8 cellular contexts compared by ENCODE assay signal in genomic region chrX:46913710-46914109, GRCh38. TPM values are rescaled to one million over a fixed set of nuclear protein-coding genes. Genes with fewer than 3 reads are reported as not detected.
DNase-seq lines count a peak whose midpoint lies in the region; ATAC-seq and TF ChIP-seq lines count a peak whose summit lies in the region.

No MANE protein-coding gene starts in this region.

- H3K4me3 ChIP-seq in AG04450 (ENCODE audit: low read depth, low read length) (peak overlapping the region; percentile 68), HFF-Myc (replicated peaks; ENCODE audit: low read depth, low read length) (peak overlapping the region; percentile 60), iPS-18c (ENCODE audit: insufficient read depth, low read depth, low read length) (peak overlapping the region; percentile 79)

- H3K4me1 Mint-ChIP-seq in activated naive CD8-positive, alpha-beta T cell treated with anti-CD3 and anti-CD28 coated beads, Interleukin-2, amount 10 ng/mL, durations not matched to agents 7 days and 5 days: peaks cover 6% of the 10 kb centered on the region
- peaks cover 38% of the 10 kb centered on the region for H3K4me1 Mint-ChIP-seq in stimulated activated memory B cell treated with anti-CD40 and anti-IgM and Interleukin-4, amounts not matched to agents 10 μg/mL and 1 μg/mL and 100 μg/mL, for 72 hours

- no peaks in the 10 kb centered on the region for H3K9me3 Mint-ChIP-seq in activated naive CD8-positive, alpha-beta T cell treated with anti-CD3 and anti-CD28 coated beads, Interleukin-2, amount 10 ng/mL, durations not matched to agents 7 days and 5 days
- no peaks in the 10 kb centered on the region for H3K9me3 Mint-ChIP-seq in stimulated activated memory B cell treated with anti-CD40 and anti-IgM and Interleukin-4, amounts not matched to agents 10 μg/mL and 1 μg/mL and 100 μg/mL, for 72 hours

- H3K36me3 Mint-ChIP-seq in activated naive CD8-positive, alpha-beta T cell treated with anti-CD3 and anti-CD28 coated beads, Interleukin-2, amount 10 ng/mL, durations not matched to agents 7 days and 5 days: no peaks in the 10 kb centered on the region
- H3K36me3 Mint-ChIP-seq in stimulated activated memory B cell treated with anti-CD40 and anti-IgM and Interleukin-4, amounts not matched to agents 10 μg/mL and 1 μg/mL and 100 μg/mL, for 72 hours: peaks cover 7% of the 10 kb centered on the region

- peaks cover 51% of the 10 kb centered on the region for H3K27me3 Mint-ChIP-seq in activated naive CD8-positive, alpha-beta T cell treated with anti-CD3 and anti-CD28 coated beads, Interleukin-2, amount 10 ng/mL, durations not matched to agents 7 days and 5 days
- no peaks in the 10 kb centered on the region for H3K27me3 Mint-ChIP-seq in stimulated activated memory B cell treated with anti-CD40 and anti-IgM and Interleukin-4, amounts not matched to agents 10 μg/mL and 1 μg/mL and 100 μg/mL, for 72 hours

- peak overlapping the region; percentile 75 for H3K4me3 Mint-ChIP-seq in activated naive CD8-positive, alpha-beta T cell treated with anti-CD3 and anti-CD28 coated beads, Interleukin-2, amount 10 ng/mL, durations not matched to agents 7 days and 5 days
- H3K4me3 Mint-ChIP-seq in stimulated activated memory B cell treated with anti-CD40 and anti-IgM and Interleukin-4, amounts not matched to agents 10 μg/mL and 1 μg/mL and 100 μg/mL, for 72 hours: peak overlapping the region; percentile 84

- DNase-seq in AG04450 (ENCODE audit: low read depth, low spot score) (no peak), HFF-Myc (ENCODE audit: extremely low read depth, low read depth) (no peak)
- no peak for DNase-seq in activated naive CD8-positive, alpha-beta T cell treated with anti-CD3 and anti-CD28 coated beads, Interleukin-2, amount 10 ng/mL, durations not matched to agents 7 days and 5 days

- H3K27ac ChIP-seq in AG04450 (ENCODE audit: low read depth, low read length): no peak overlapping the region

- H3K27ac Mint-ChIP-seq in activated naive CD8-positive, alpha-beta T cell treated with anti-CD3 and anti-CD28 coated beads, Interleukin-2, amount 10 ng/mL, durations not matched to agents 7 days and 5 days: no peak overlapping the region
- peak overlapping the region; percentile 81 for H3K27ac Mint-ChIP-seq in stimulated activated memory B cell treated with anti-CD40 and anti-IgM and Interleukin-4, amounts not matched to agents 10 μg/mL and 1 μg/mL and 100 μg/mL, for 72 hours

- no peak for ATAC-seq in activated naive CD8-positive, alpha-beta T cell treated with anti-CD3 and anti-CD28 coated beads, Interleukin-2, amount 10 ng/mL, durations not matched to agents 7 days and 5 days (ENCODE audit: low read depth)
- no peak for ATAC-seq in stimulated activated memory B cell treated with anti-CD40 and anti-IgM and Interleukin-4, amounts not matched to agents 10 μg/mL and 1 μg/mL and 100 μg/mL, for 72 hours
- ATAC-seq in HG03520 (IDR thresholded peaks at IDR 0.05; ENCODE audit: unreplicated experiment): no peak
- no peak for ATAC-seq in GM18520 (IDR thresholded peaks at IDR 0.05; ENCODE audit: unreplicated experiment)
- no peak for ATAC-seq in HG02885 (IDR thresholded peaks at IDR 0.05; ENCODE audit: poor library complexity, unreplicated experiment)

- TF ChIP-seq CTCF in AG04450 (IDR thresholded peaks at IDR 0.05; ENCODE audit: low read depth, low read length) (no peak), HFF-Myc (IDR thresholded peaks at IDR 0.05; ENCODE audit: low read depth, low read length, missing control alignments) (no peak)

- POLR2A ChIA-PET in AG04450 (lab: Yijun Ruan, JAX): interaction anchor here (0.6 kb wide), 1 partner anchor 16 kb away, joined by 4 read pairs; no protein-coding TSS in a partner anchor
- POLR2A ChIA-PET in activated naive CD8-positive, alpha-beta T cell treated with anti-CD3 and anti-CD28 coated beads, Interleukin-2, amount 10 ng/mL, durations not matched to agents 7 days and 5 days (lab: Charles Lee): no interaction called here

- peaks cover 3% of the 10 kb centered on the region for H3K27me3 ChIP-seq in AG04450 (ENCODE audit: control insufficient read depth, insufficient read depth, low read length)

- no peaks in the 10 kb centered on the region for H3K9me3 ChIP-seq in AG04450 (ENCODE audit: control insufficient read depth, insufficient read depth, low read length)
- peaks cover 7% of the 10 kb centered on the region for H3K9me3 ChIP-seq in iPS-18c (ENCODE audit: control insufficient read depth, insufficient read depth, low read length)

- CTCF ChIA-PET in AG04450 (lab: Charles Lee): interaction anchor here (0.6 to 2.7 kb wide), 10 partner anchors 8 to 180 kb away, joined by 3 to 15 read pairs (median 4); no protein-coding TSS in a partner anchor

RNA-seq across cellular contexts. Expression of gene JADE3, which starts 1.5 kb away (rescaled TPM):
- 6.5 and 7.7 TPM in 2 replicates for polyA plus RNA-seq in AG04450 (2011; rRNA removed)
- 5.8 TPM in 2 replicates for polyA minus RNA-seq in AG04450 (2011; rRNA and poly(A)+ RNA removed)
- total RNA-seq in activated naive CD8-positive, alpha-beta T cell treated with anti-CD3 and anti-CD28 coated beads, Interleukin-2, amount 10 ng/mL, durations not matched to agents 7 days and 5 days: under 1 TPM; 0.06 to 0.26 TPM
